In genomic region chr12:88444481-88444880, GRCh38 we compare ENCODE assay signal across 18 cellular contexts.
"Had no signal": no experiment of that assay in that cellular context is flagged by ENCODE, and none has a peak within 500 bp of the region (broad histone marks: within the 10 kb centered on the region; RNA-seq: fewer than 3 reads in every experiment).

No MANE protein-coding gene starts in this region.

- H3K4me3 ChIP-seq: SJSA1 had no signal

- H3K27ac ChIP-seq: SJSA1 had no signal

- H3K9me3 ChIP-seq: SJSA1 had no signal

- H3K27me3 ChIP-seq: SJSA1 had no signal

- DNase-seq: KBM-7, MV-4-11, NCI-H1048, NCI-H1105, NCI-H1417, NCI-H1436 treated with DMSO at 0.1 percent for 48 hours, NCI-H1694 treated with DMSO at 0.1 percent for 48 hours, NCI-H1930, NCI-H2081, NCI-H2107, NCI-H2227 treated with DMSO at 0.1 percent for 48 hours, NCI-H524, NCI-H526 treated with DMSO at 0.1 percent for 48 hours, NCI-H774, Right ventricle myocardium superior, RPMI8226, SIG-M5 had no signal

- H3K4me1 ChIP-seq: SJSA1 had no signal

- H3K36me3 ChIP-seq: SJSA1 had no signal
